ENCODE assay signal across 14 cellular contexts in genomic region chr4:165738571-165738970, GRCh38.
DNase-seq lines count a peak whose midpoint lies in the region; ATAC-seq and TF ChIP-seq lines count a peak whose summit lies in the region.
"Had no signal": no experiment of that assay in that cellular context is flagged by ENCODE, and none has a peak within 500 bp of the region (broad histone marks: within the 10 kb centered on the region; RNA-seq: fewer than 3 reads in every experiment).

No MANE protein-coding gene starts in this region.

- ATAC-seq in GM19463 (IDR thresholded peaks at IDR 0.05; ENCODE audit: unreplicated experiment) (peak; percentile 76), HG03139 (IDR thresholded peaks at IDR 0.05; ENCODE audit: unreplicated experiment) (peak; percentile 88)

- no peaks in the 10 kb centered on the region for H3K4me1 ChIP-seq in PC-9 (replicated peaks; ENCODE audit: insufficient read depth)
- H3K4me1 ChIP-seq: spleen had no signal

- no peak overlapping the region for H3K4me3 ChIP-seq in PC-9
- H3K4me3 ChIP-seq: ovary, spleen had no signal

- DNase-seq in Daoy (ENCODE audit: low read depth) (peak; percentile 5), PC-9 (no peak), head of caudate nucleus (no peak), foreskin melanocyte (no peak), SHP77 (lab: John Stamatoyannopoulos, UW) (no peak), HEK293T (ENCODE audit: extremely low spot score) (no peak)
- DNase-seq: CD4-positive, alpha-beta T cell; effector CD8-positive, alpha-beta T cell; foreskin fibroblast; NCI-H1105 treated with DMSO at 0.1 percent for 48 hours; ovary; spleen had no signal

- no peak for TF ChIP-seq CTCF in PC-9 (conservative IDR thresholded peaks at IDR 0.05)

- no peak overlapping the region for H3K27ac ChIP-seq in PC-9
- H3K27ac ChIP-seq: ovary, spleen had no signal

- H3K9me2 ChIP-seq in PC-9 (ENCODE audit: insufficient read depth), result no peaks in the 10 kb centered on the region; the same call in 1 of the 2 replicates

- intact Hi-C loops in PC-9 (cut with micrococcal nuclease; ENCODE audit: unreplicated experiment), result no loop called here
- intact Hi-C loops in head of caudate nucleus (cut with DNase I), result no loop called here

- H2AFZ ChIP-seq in PC-9, result 0 out of 2 replicates have a peak overlapping the region, but pooled peaks have one; percentile 58

- no peaks in the 10 kb centered on the region for H3K36me3 ChIP-seq in PC-9 (ENCODE audit: low read depth)
- H3K36me3 ChIP-seq: ovary, spleen had no signal

- BruUV-seq in PC-9 (replicated peaks; lab: Mats Ljungman, UMichigan), result no TSS peak

- POLR2A ChIA-PET in PC-9 (lab: Charles Lee; ENCODE audit: unreplicated experiment) (no interaction called here), HEK293T (lab: Yijun Ruan, JAX) (no interaction called here)

- no peaks in the 10 kb centered on the region for H4K20me1 ChIP-seq in PC-9 (ENCODE audit: insufficient read depth)

- CTCF ChIA-PET in PC-9 (lab: Charles Lee) (no interaction called here), HEK293T (lab: Yijun Ruan, JAX) (interaction anchor here (0.6 kb wide), 1 partner anchor 392 kb away, joined by 6 read pairs; no protein-coding TSS in a partner anchor)

- H3K27me3 ChIP-seq in PC-9 (ENCODE audit: insufficient read depth, low read depth), result no peaks in the 10 kb centered on the region
- H3K27me3 ChIP-seq: spleen had no signal

- H3F3A ChIP-seq in PC-9 (ENCODE audit: insufficient read depth, low read depth), result no peaks in the 10 kb centered on the region

- H3K79me2 ChIP-seq in PC-9 (ENCODE audit: low read depth), result no peaks in the 10 kb centered on the region

- H3K9me3 ChIP-seq in PC-9 (ENCODE audit: insufficient read depth, low read depth), result no peaks in the 10 kb centered on the region
- H3K9me3 ChIP-seq: ovary, spleen had no signal

- H3K4me2 ChIP-seq in PC-9, result no peak overlapping the region

TF ChIP-seq in HEK293T, 16 proteins besides CTCF, POLR2A, EP300 and RAD21:
- no peak for TF ChIP-seq NFRKB (IDR thresholded peaks at IDR 0.05)
- no peak for TF ChIP-seq L3MBTL2 (conservative IDR thresholded peaks at IDR 0.05)
- TF ChIP-seq TARDBP (IDR thresholded peaks at IDR 0.05), result no peak
- TF ChIP-seq CTBP1 (IDR thresholded peaks at IDR 0.05; ENCODE audit: borderline replicate concordance), result no peak
- TF ChIP-seq FOXM1 (IDR thresholded peaks at IDR 0.05; ENCODE audit: borderline replicate concordance), result no peak
- no peak for TF ChIP-seq ELF4 (IDR thresholded peaks at IDR 0.05)
- no peak for TF ChIP-seq FOXA1 (IDR thresholded peaks at IDR 0.05)
- TF ChIP-seq PKNOX1 (IDR thresholded peaks at IDR 0.05), result no peak
- TF ChIP-seq SUZ12 (IDR thresholded peaks at IDR 0.05), result no peak
- no peak for TF ChIP-seq ZNF384 (IDR thresholded peaks at IDR 0.05)
- no peak for TF ChIP-seq HDGF (IDR thresholded peaks at IDR 0.05; ENCODE audit: borderline replicate concordance)
- TF ChIP-seq SP1 (IDR thresholded peaks at IDR 0.05), result no peak
- TF ChIP-seq BHLHE40 (IDR thresholded peaks at IDR 0.05; ENCODE audit: borderline replicate concordance), result no peak
- TF ChIP-seq LEF1 (IDR thresholded peaks at IDR 0.05; ENCODE audit: borderline replicate concordance), result no peak
- TF ChIP-seq FOXK2 (IDR thresholded peaks at IDR 0.05), result no peak
- no peak for TF ChIP-seq ARNT (IDR thresholded peaks at IDR 0.05)
